ENCODE assay signal across 12 cellular contexts in the genomic region with DNA sequence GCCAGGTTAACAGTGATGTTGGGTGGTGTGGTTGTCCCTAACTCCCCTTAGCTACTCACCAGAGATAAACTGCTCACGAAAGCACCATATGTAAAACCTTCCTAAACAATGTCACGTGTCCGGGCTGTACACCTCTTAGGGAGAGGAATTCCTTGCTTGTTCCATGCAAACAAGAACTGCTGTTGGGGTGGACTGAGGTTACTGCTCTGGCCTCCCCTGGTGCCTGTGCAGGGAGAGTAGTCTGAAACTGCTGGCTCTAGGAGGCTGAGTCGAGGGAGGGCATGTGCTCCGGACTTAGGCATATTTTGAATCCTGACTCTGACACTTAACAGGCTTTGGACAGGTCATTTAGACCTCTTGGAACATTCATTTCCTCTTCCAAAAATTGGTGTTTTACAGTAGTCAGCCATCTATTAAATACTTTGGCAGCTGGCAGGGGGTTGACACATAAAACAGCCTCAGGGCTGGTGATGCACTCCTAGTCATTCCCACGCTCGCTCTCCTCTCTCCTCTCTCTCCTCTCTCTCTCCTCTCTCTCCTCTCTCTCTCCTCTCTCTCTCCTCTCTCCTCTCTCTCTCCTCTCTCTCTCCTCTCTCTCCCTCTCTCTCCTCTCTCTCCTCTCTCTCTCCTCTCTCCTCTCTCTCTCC. TPM values are rescaled to one million over a fixed set of nuclear protein-coding genes. Genes with fewer than 3 reads are reported as not detected.
DNase-seq lines count a peak whose midpoint lies in the region; ATAC-seq, FAIRE-seq and TF ChIP-seq lines count a peak whose summit lies in the region.
"Had no signal": no experiment of that assay in that cellular context is flagged by ENCODE, and none has a peak within 500 bp of the region (broad histone marks: within the 10 kb centered on the region; RNA-seq: fewer than 3 reads in every experiment).

No MANE protein-coding gene starts in this region.

- no peaks in the 10 kb centered on the region for H3K79me1 ChIP-seq in mesendoderm (ENCODE audit: low read length)

- H3K18ac ChIP-seq in mesendoderm (ENCODE audit: low read length) = no peak overlapping the region

- H3K4me3 ChIP-seq in LNCaP clone FGC (ENCODE audit: low read depth, low read length) = no peak overlapping the region
- no peak overlapping the region for H3K4me3 ChIP-seq in bronchial epithelial cell (ENCODE audit: low read depth, low read length)
- no peak overlapping the region for H3K4me3 ChIP-seq in mesendoderm (ENCODE audit: low read length)
- no peak overlapping the region for H3K4me3 ChIP-seq in small intestine (ENCODE audit: low read depth in 1 of 2, low read length in 2 of 2)
- H3K4me3 ChIP-seq: skin epidermis had no signal

- no peaks in the 10 kb centered on the region for H3K79me2 ChIP-seq in mesendoderm (ENCODE audit: control insufficient read depth, insufficient read depth, low read length)

- no peak overlapping the region for H3K4me2 ChIP-seq in mesendoderm (ENCODE audit: low read length)

- H2BK5ac ChIP-seq in mesendoderm (ENCODE audit: low read length) = no peak overlapping the region

- no peak overlapping the region for H3K4ac ChIP-seq in mesendoderm (ENCODE audit: low read depth, low read length)

- H3K27me3 ChIP-seq in bronchial epithelial cell (ENCODE audit: control insufficient read depth, insufficient read depth, low read length) = no peaks in the 10 kb centered on the region
- no peaks in the 10 kb centered on the region for H3K27me3 ChIP-seq in mesendoderm (ENCODE audit: insufficient read depth, low read length, poor library complexity)
- H3K27me3 ChIP-seq in small intestine (ENCODE audit: control insufficient read depth in 2 of 2, insufficient read depth in 2 of 2, low read length in 2 of 2) = no peaks in the 10 kb centered on the region

- H4K8ac ChIP-seq in mesendoderm (ENCODE audit: low read depth, low read length) = no peak overlapping the region

- no CpG with 5 or more reads among the region's 7 CpGs for WGBS in mesendoderm (ENCODE audit: extremely low coverage, insufficient coverage, low lambda C conversion rate)
- 75 to 83% (median 79%) methylated on average over 7 of the region's 7 CpGs for WGBS in small intestine, 3 donors

- peak; percentile 36 for DNase-seq in COLO829 (ENCODE audit: low spot score)
- peak; percentile 56 for DNase-seq in LNCaP clone FGC (ENCODE audit: low read depth)
- DNase-seq in bronchial epithelial cell (ENCODE audit: low read depth) = peak; percentile 72
- DNase-seq in mesendoderm = peak; percentile 26
- no peak for DNase-seq in T-helper 9 cell
- DNase-seq in small intestine = no peak
- DNase-seq: activated T-cell treated with anti-CD3 and anti-CD28 coated beads, Interleukin-2, amount 50 U/mL, for 48 hours; amygdala; Caco-2; cortex of kidney had no signal

- TF ChIP-seq CTCF in LNCaP clone FGC (IDR thresholded peaks at IDR 0.05; ENCODE audit: control insufficient read depth, extremely low read depth, insufficient read depth) = no peak
- no peak for TF ChIP-seq CTCF in bronchial epithelial cell (IDR thresholded peaks at IDR 0.05; ENCODE audit: insufficient read depth, low read length, severe bottlenecking)

- H2AK5ac ChIP-seq in mesendoderm (ENCODE audit: low read length) = no peak overlapping the region

- no peaks in the 10 kb centered on the region for H3K36me3 ChIP-seq in bronchial epithelial cell (ENCODE audit: control insufficient read depth, insufficient read depth, low read length)
- no peaks in the 10 kb centered on the region for H3K36me3 ChIP-seq in mesendoderm (ENCODE audit: control insufficient read depth, insufficient read depth, low read length)
- peaks cover 2 to 3% of the 10 kb centered on the region in 2 donors for H3K36me3 ChIP-seq in small intestine (ENCODE audit: control insufficient read depth in 2 of 2, insufficient read depth in 2 of 2, low read length in 2 of 2)

- no peak for FAIRE-seq in bronchial epithelial cell (lab: Jason Lieb, UNC)
- FAIRE-seq in small intestine (lab: Jason Lieb, UNC) = no peak

- H3K9ac ChIP-seq in mesendoderm (ENCODE audit: low read length) = no peak overlapping the region

- no peak overlapping the region for H4K5ac ChIP-seq in mesendoderm (ENCODE audit: low read length)

- no peak overlapping the region for H3K56ac ChIP-seq in mesendoderm (ENCODE audit: low read length)

- H3K27ac ChIP-seq in mesendoderm (ENCODE audit: low read depth, low read length) (no peak overlapping the region), small intestine (ENCODE audit: low read depth in 1 of 2, low read length in 1 of 2) (peak overlapping the region in 1 of 2 donors; percentile 36)
- H3K27ac ChIP-seq: skin epidermis had no signal

- no peak overlapping the region for H2BK120ac ChIP-seq in mesendoderm (ENCODE audit: low read depth, low read length)

- no peak overlapping the region for H3K23ac ChIP-seq in mesendoderm (ENCODE audit: low read length)

- no peaks in the 10 kb centered on the region for H3K4me1 ChIP-seq in mesendoderm (ENCODE audit: control insufficient read depth, low read depth, low read length)
- peaks cover 0 to 10% of the 10 kb centered on the region in 2 donors for H3K4me1 ChIP-seq in small intestine (ENCODE audit: control insufficient read depth in 2 of 2, insufficient read depth in 1 of 2, low read depth in 1 of 2, low read length in 1 of 2)
- H3K4me1 ChIP-seq: Caco-2 had no signal

- ATAC-seq in HG02610 (IDR thresholded peaks at IDR 0.05; ENCODE audit: unreplicated experiment) = no peak

- no peaks in the 10 kb centered on the region for H3K9me3 ChIP-seq in small intestine (ENCODE audit: control insufficient read depth, low read depth)
- H3K9me3 ChIP-seq: Caco-2 had no signal

- no peak overlapping the region for H2BK15ac ChIP-seq in mesendoderm (replicated peaks; ENCODE audit: low read depth)

RNA-seq across cellular contexts. Expression of a gene that starts 10.6 kb away (rescaled TPM):
- total RNA-seq in bronchial epithelial cell = 2.4 and 8.1 TPM in 2 replicates
- 1.6 TPM for polyA plus RNA-seq in mesendoderm (2013, experiment 1 of 2)
- polyA plus RNA-seq in mesendoderm (2013, experiment 2 of 2) = 1.5 TPM
- 10 to 100 TPM; 17.2 to 40.5 (median 25.7) TPM for polyA plus RNA-seq in small intestine

RNA-seq across cellular contexts. Expression of a gene that starts 52.9 kb away (rescaled TPM):
- total RNA-seq in bronchial epithelial cell = not detected in 2 replicates
- 0.13 TPM for polyA plus RNA-seq in mesendoderm (2013, experiment 1 of 2)
- polyA plus RNA-seq in mesendoderm (2013, experiment 2 of 2) = not detected
- over 10,000 TPM in 2 of 3 donors, 1,000 to 10,000 TPM in 1; 3,082 to 23,034 (median 10,168) TPM for polyA plus RNA-seq in small intestine

Comparison
In these comparisons a context has a peak if more than half of its experiments do, and no peak if none do; other contexts are left out.
1. DNase-seq: peak in COLO829 (single experiment), LNCaP clone FGC (single experiment), bronchial epithelial cell (single experiment) and mesendoderm (single experiment); none in T-helper 9 cell (single experiment) and small intestine (single experiment).